In genomic region chr9:19471737-19472648, GRCh38 we compare ENCODE assay signal across 8 cellular contexts.
DNase-seq lines count a peak whose midpoint lies in the region; ATAC-seq lines count a peak whose summit lies in the region.

No MANE protein-coding gene starts in this region.

- H3K4me1 ChIP-seq in HUES48 (ENCODE audit: control insufficient read depth, insufficient read depth, low read length), result 0 out of 2 replicates have a peak, but pooled peaks cover 3% of the 10 kb centered on the region

- H3K9me3 ChIP-seq in HUES48 (ENCODE audit: control insufficient read depth, insufficient read depth, low read length), result no peaks in the 10 kb centered on the region

- intact Hi-C loops in Right ventricle myocardium superior (cut with DNase I), result no loop called here

- peak overlapping the region; percentile 68 for H3K27ac Mint-ChIP-seq in activated naive CD8-positive, alpha-beta T cell treated with anti-CD3 and anti-CD28 coated beads for 36 hours

- H3K27me3 ChIP-seq in HUES48 (ENCODE audit: control insufficient read depth, insufficient read depth, low read length), result no peaks in the 10 kb centered on the region

- no peaks in the 10 kb centered on the region for H3K36me3 Mint-ChIP-seq in activated naive CD8-positive, alpha-beta T cell treated with anti-CD3 and anti-CD28 coated beads for 36 hours

- H3K27me3 Mint-ChIP-seq in activated naive CD8-positive, alpha-beta T cell treated with anti-CD3 and anti-CD28 coated beads for 36 hours, result no peaks in the 10 kb centered on the region

- no peaks in the 10 kb centered on the region for H3K9me3 Mint-ChIP-seq in activated naive CD8-positive, alpha-beta T cell treated with anti-CD3 and anti-CD28 coated beads for 36 hours

- peak overlapping the region; percentile 5; the same call in 1 of the 2 replicates for H3K4me3 ChIP-seq in HUES48 (ENCODE audit: low read depth, low read length)

- H3K36me3 ChIP-seq in HUES48 (ENCODE audit: control insufficient read depth, insufficient read depth, low read length), result no peaks in the 10 kb centered on the region

- H3K4me1 Mint-ChIP-seq in activated naive CD8-positive, alpha-beta T cell treated with anti-CD3 and anti-CD28 coated beads for 36 hours, result peaks cover 11% of the 10 kb centered on the region

- no peak overlapping the region for H3K27ac ChIP-seq in HUES48 (ENCODE audit: low read depth, low read length)

- ATAC-seq in GM21447 (IDR thresholded peaks at IDR 0.05; ENCODE audit: unreplicated experiment), result peak; percentile 78
- peak; percentile 92 for ATAC-seq in Right ventricle myocardium superior (ENCODE audit: poor library complexity)

- no peak overlapping the region for H3K9ac ChIP-seq in HUES48 (ENCODE audit: low read depth, low read length)

- H3K4me3 Mint-ChIP-seq in activated naive CD8-positive, alpha-beta T cell treated with anti-CD3 and anti-CD28 coated beads for 36 hours, result peak overlapping the region; percentile 42

- peak; percentile 44 for DNase-seq in DMS79 treated with DMSO at 0.1 percent for 48 hours (lab: John Stamatoyannopoulos, UW)
- peak; percentile 46 for DNase-seq in RPMI7951 (ENCODE audit: low read depth)
- DNase-seq in activated naive CD8-positive, alpha-beta T cell treated with anti-CD3 and anti-CD28 coated beads for 36 hours, result peak; percentile 68
- peak; percentile 61 for DNase-seq in Right ventricle myocardium superior
- DNase-seq in pons (ENCODE audit: low spot score), result peak; percentile 89
- no peak for DNase-seq in GOT3 (lab: John Stamatoyannopoulos, UW)
